ENCODE assay signal across 20 cellular contexts in genomic region chr2:234789926-234790325, GRCh38.
"Had no signal": no experiment of that assay in that cellular context is flagged by ENCODE, and none has a peak within 500 bp of the region (broad histone marks: within the 10 kb centered on the region; RNA-seq: fewer than 3 reads in every experiment).

No MANE protein-coding gene starts in this region.

- H3K9me3 ChIP-seq: MG63 had no signal

- H3K36me3 ChIP-seq: brain microvascular endothelial cell, MG63 had no signal

- DNase-seq: activated CD4-positive, alpha-beta memory T cell treated with anti-CD3 and anti-CD28 coated beads for 36 hours; activated CD4-positive, alpha-beta T cell treated with anti-CD3 and anti-CD28 coated beads, Interleukin-2, amount 10 ng/mL, durations not matched to agents 7 days and 5 days; activated CD4-positive, CD25-positive, alpha-beta regulatory T cell; activated CD8-positive, alpha-beta memory T cell treated with anti-CD3 and anti-CD28 coated beads for 24 hours; activated effector memory CD4-positive, alpha-beta T cell treated with anti-CD3 and anti-CD28 coated beads, Interleukin-2, amount 50 U/mL, for 16 hours; activated naive CD4-positive, alpha-beta T cell treated with Interleukin-2 at 50 U/mL for 16 hours; activated naive CD8-positive, alpha-beta T cell treated with anti-CD3 and anti-CD28 coated beads, Interleukin-2, amount 50 U/mL, for 24 hours; activated T-cell treated with anti-CD3 and anti-CD28 coated beads, Interleukin-2, amount 50 U/mL, for 4 hours; amygdala; brain microvascular endothelial cell; MG63; NCI-H1694 treated with DMSO at 0.1 percent for 48 hours; NCI-H2029 treated with DMSO at 0.1 percent for 48 hours; NCI-H526 treated with DMSO at 0.1 percent for 48 hours; NCI-H82; SIG-M5; T-helper 17 cell; T1000 had no signal

- H3K4me3 ChIP-seq: MG63 had no signal

- H3K4me2 ChIP-seq: KMS-11 had no signal

- ATAC-seq: activated naive CD4-positive, alpha-beta T cell treated with anti-CD3 and anti-CD28 coated beads, Interleukin-2, amount 50 U/mL, for 72 hours; activated naive CD8-positive, alpha-beta T cell treated with anti-CD3 and anti-CD28 coated beads, Interleukin-2, amount 50 U/mL, for 24 hours; activated T-cell treated with anti-CD3 and anti-CD28 coated beads, Interleukin-2, amount 50 U/mL, for 4 hours; T-helper 17 cell had no signal

- H3K9ac ChIP-seq: KMS-11 had no signal

- H3K27me3 ChIP-seq: brain microvascular endothelial cell, MG63 had no signal

- H3K27ac ChIP-seq: brain microvascular endothelial cell, KMS-11 had no signal
